ENCODE assay signal across 31 cellular contexts in the genomic region with DNA sequence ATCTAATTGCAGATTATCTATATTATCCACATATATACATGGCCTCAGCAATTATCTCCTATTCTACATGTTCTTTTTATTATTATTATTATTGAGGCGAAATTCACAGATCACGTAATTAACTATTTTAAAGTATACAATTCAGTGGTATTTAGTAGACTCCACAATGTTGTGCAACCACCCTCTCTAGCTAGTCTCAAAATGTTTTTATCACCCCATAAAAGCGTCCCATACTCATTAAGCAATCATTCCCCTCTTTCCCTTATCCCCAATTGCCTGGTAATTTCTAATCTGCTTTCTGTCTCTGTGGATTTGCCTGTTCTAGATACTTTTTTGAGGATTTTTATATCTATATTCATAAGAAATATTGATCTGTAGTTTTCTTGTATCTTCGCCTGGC.
DNase-seq lines count a peak whose midpoint lies in the region; ATAC-seq, FAIRE-seq and TF ChIP-seq lines count a peak whose summit lies in the region.
"Had no signal": no experiment of that assay in that cellular context is flagged by ENCODE, and none has a peak within 500 bp of the region (broad histone marks: within the 10 kb centered on the region; RNA-seq: fewer than 3 reads in every experiment).

No MANE protein-coding gene starts in this region.

- FAIRE-seq in HepG2 (lab: Jason Lieb, UNC): no peak
- FAIRE-seq: A204.1, astrocyte, colon, GM18507, GM19239, H1, K562 had no signal

- H2AFZ ChIP-seq in HepG2 (ENCODE audit: low read length): no peak overlapping the region

- WGBS in HepG2 (ENCODE audit: low lambda C conversion rate): 97% methylated on average over 4 of the region's 4 CpGs
- WGBS in right lobe of liver (ENCODE audit: insufficient coverage, low coverage, low lambda C conversion rate, missing lambda C conversion rate): 80% methylated on average over 4 of the region's 4 CpGs

- intact Hi-C loops in HepG2 (cut with micrococcal nuclease; ENCODE audit: unreplicated experiment): no loop called here
- intact Hi-C loops in right lobe of liver (cut with DNase I): no loop called here

- CTCF ChIA-PET in HepG2 (lab: Yijun Ruan, JAX; ENCODE audit: low intra/inter-chr PET ratio, low total read pairs): no interaction called here
- CTCF ChIA-PET in T-cell (lab: Charles Lee): no interaction called here

- H3K79me2 ChIP-seq in HepG2 (ENCODE audit: insufficient read depth, low read length): no peaks in the 10 kb centered on the region

- H3K4me3 ChIP-seq in HepG2 (replicated peaks in 1 of 3; ENCODE audit: insufficient read depth in 1 of 3, low read depth in 2 of 3, low read length in 3 of 3): no peak overlapping the region
- H3K4me3 ChIP-seq in right lobe of liver: no peak overlapping the region
- H3K4me3 ChIP-seq: cardiac muscle cell, K562, MG63, mucosa of descending colon, psoas muscle, sigmoid colon, thyroid gland, uterus had no signal

- H3K36me3 Mint-ChIP-seq in T-cell (no peaks in the 10 kb centered on the region), immature natural killer cell (no peaks in the 10 kb centered on the region)

- no peak overlapping the region for H3K9ac ChIP-seq in HepG2 (ENCODE audit: insufficient read depth, low read depth, low read length)
- H3K9ac ChIP-seq: SK-N-SH had no signal

- H3K9me3 Mint-ChIP-seq in T-cell (peaks cover 0 to 6% (median 5%) of the 10 kb centered on the region in 3 donors), immature natural killer cell (no peaks in the 10 kb centered on the region)

- no TSS peak for BruUV-seq in HepG2 (replicated peaks; lab: Mats Ljungman, UMichigan)

- H3K4me2 ChIP-seq in HepG2 (ENCODE audit: low read depth, low read length): no peak overlapping the region
- H3K4me2 ChIP-seq: SK-N-SH had no signal

- TF ChIP-seq CTCF in HepG2 (CRISPR knock-in tag; IDR thresholded peaks at IDR 0.05) (no peak), right lobe of liver (IDR thresholded peaks at IDR 0.05) (no peak)

- H3K36me3 ChIP-seq in HepG2 (replicated peaks in 1 of 2; ENCODE audit: control insufficient read depth in 1 of 2, insufficient read depth in 2 of 2, low read length in 2 of 2) (no peaks in the 10 kb centered on the region), right lobe of liver (no peaks in the 10 kb centered on the region)
- H3K36me3 ChIP-seq: cardiac muscle cell, MG63, sigmoid colon, thyroid gland, uterus had no signal

- H3K4me1 ChIP-seq in HepG2 (ENCODE audit: insufficient read depth, low read length) (peaks cover 53% of the 10 kb centered on the region), right lobe of liver (peaks cover 0 to 7% (median 0%) of the 10 kb centered on the region in 4 donors)
- H3K4me1 ChIP-seq: psoas muscle, sigmoid colon, thyroid gland, uterus had no signal

- peaks cover 56 to 59% (median 57%) of the 10 kb centered on the region in 3 donors for H3K4me1 Mint-ChIP-seq in T-cell
- H3K4me1 Mint-ChIP-seq in immature natural killer cell: peaks cover 4 to 9% of the 10 kb centered on the region in 2 donors
- H3K4me1 Mint-ChIP-seq: nephron had no signal

- no peaks in the 10 kb centered on the region for H3K27me3 ChIP-seq in HepG2 (ENCODE audit: control insufficient read depth in 1 of 2, insufficient read depth in 2 of 2, low read length in 2 of 2)
- H3K27me3 ChIP-seq in right lobe of liver: no peaks in the 10 kb centered on the region
- H3K27me3 ChIP-seq: cardiac muscle cell, sigmoid colon, thyroid gland, uterus had no signal

- H3K9me3 ChIP-seq in HepG2 (ENCODE audit: low read length): no peaks in the 10 kb centered on the region; the same call in 1 of the 2 replicates
- no peaks in the 10 kb centered on the region for H3K9me3 ChIP-seq in right lobe of liver
- H3K9me3 ChIP-seq: MG63, mucosa of descending colon, psoas muscle, sigmoid colon, SK-N-SH, thyroid gland, uterus had no signal

- POLR2A ChIA-PET in HepG2 (lab: Yijun Ruan, JAX) (no interaction called here), T-cell (lab: Charles Lee) (interaction anchor here in 1 of 2 donors (0.7 kb wide), 1 partner anchor 123 kb away, joined by 3 read pairs; no protein-coding TSS in a partner anchor)

- H3K27ac Mint-ChIP-seq in T-cell (peak overlapping the region; percentile 88 to 92), immature natural killer cell (no peak overlapping the region)
- H3K27ac Mint-ChIP-seq: nephron had no signal

- no peak overlapping the region for H3K27ac ChIP-seq in HepG2 (ENCODE audit: extremely low read length, insufficient read depth, low read length)
- H3K27ac ChIP-seq in right lobe of liver: no peak overlapping the region
- H3K27ac ChIP-seq: cardiac muscle cell, psoas muscle, sigmoid colon, thyroid gland, uterus had no signal

- in situ Hi-C loops in HepG2 (cut with HindIII; ENCODE audit: extremely low pct_ligation_motif_present, low pct_unique_long_range_greater_than_20kb): no loop called here

- peak overlapping the region in 2 of 3 donors; percentile 57 to 65 for H3K4me3 Mint-ChIP-seq in T-cell
- H3K4me3 Mint-ChIP-seq in immature natural killer cell: no peak overlapping the region
- H3K4me3 Mint-ChIP-seq: nephron had no signal

- no peaks in the 10 kb centered on the region for H4K20me1 ChIP-seq in HepG2 (ENCODE audit: insufficient read depth, low read length)

- TF ChIP-seq POLR2A in HepG2 (IDR thresholded peaks at IDR 0.05; ENCODE audit: insufficient read depth in 1 of 2, low read depth in 2 of 2, low read length in 2 of 2): no peak
- TF ChIP-seq POLR2A in right lobe of liver (IDR thresholded peaks at IDR 0.05): no peak

- TF ChIP-seq EP300 in HepG2 (IDR thresholded peaks at IDR 0.05; ENCODE audit: low read depth in 2 of 2, low read length in 2 of 2) (no peak), HepG2 (CRISPR knock-in tag; IDR thresholded peaks at IDR 0.05; ENCODE audit: borderline replicate concordance) (no peak)

- H3K27me3 Mint-ChIP-seq in T-cell (no peaks in the 10 kb centered on the region), immature natural killer cell (ENCODE audit: low read depth in 3 of 3) (peaks cover 4 to 24% (median 6%) of the 10 kb centered on the region in 3 donors)

- DNase-seq in SIG-M5 treated with dmso at 0.1 percent for 504 hours (lab: John Stamatoyannopoulos, UW; ENCODE audit: unreplicated experiment) (peak; percentile 2), SIG-M5 (lab: John Stamatoyannopoulos, UW) (no peak), HepG2 (ENCODE audit: low spot score) (no peak), right lobe of liver (no peak), T-cell (no peak), immature natural killer cell (no peak), OCI-M2 (lab: John Stamatoyannopoulos, UW; ENCODE audit: unreplicated experiment) (no peak)
- DNase-seq in stimulated activated naive CD4-positive, alpha-beta T cell treated with Interleukin-2 at 50 U/mL for 16 hours (lab: John Stamatoyannopoulos, UW): no peak
- DNase-seq: activated CD4-positive, alpha-beta T cell treated with anti-CD3 and anti-CD28 coated beads for 48 hours; hypothalamus; left colon; MG63; mucosa of descending colon; NCI-H1436; NCI-H2081; NCI-H2227 treated with DMSO at 0.1 percent for 48 hours; psoas muscle; sigmoid colon; SK-N-SH; stimulated activated CD4-positive, alpha-beta T cell treated with anti-CD3 and anti-CD28 coated beads, Interleukin-4, amount 100 ng/mL, for 1 hour; thyroid gland; uterus had no signal

- TF ChIP-seq RAD21 in HepG2 (CRISPR knock-in tag; IDR thresholded peaks at IDR 0.05): no peak

- ATAC-seq in HepG2 (no peak), right lobe of liver (no peak), T-cell (replicated peaks in 1 of 4) (no peak)
- ATAC-seq: K562, left colon, psoas muscle had no signal

TF ChIP-seq in HepG2, 621 proteins besides CTCF, POLR2A, EP300 and RAD21:
- peak; percentile 25; the same call in 1 of the 2 replicates for TF ChIP-seq ATF1 (CRISPR knock-in tag; IDR thresholded peaks at IDR 0.05)
- no peak for TF ChIP-seq SAFB2 (CRISPR knock-in tag; IDR thresholded peaks at IDR 0.05; ENCODE audit: borderline replicate concordance, low read depth)
- TF ChIP-seq PAWR (CRISPR knock-in tag; IDR thresholded peaks at IDR 0.05; ENCODE audit: borderline replicate concordance): no peak
- peak; percentile 39 for TF ChIP-seq CEBPB (IDR thresholded peaks at IDR 0.05; ENCODE audit: borderline replicate concordance, low read depth, low read length)
TF ChIP-seq in HepG2: peak in this region for 2.

Comparison
In these comparisons a context has a peak if more than half of its experiments do, and no peak if none do; other contexts are left out.
1. H3K27ac Mint-ChIP-seq: peak in T-cell (2 of 2); none in immature natural killer cell (0 of 6).
2. H3K4me3 Mint-ChIP-seq: peak in T-cell (2 of 3); none in immature natural killer cell (0 of 5).